In genomic region chr6:137291441-137291840, GRCh38 we compare ENCODE assay signal across 7 cellular contexts.
DNase-seq lines count a peak whose midpoint lies in the region; TF ChIP-seq lines count a peak whose summit lies in the region.

No MANE protein-coding gene starts in this region.

- TF ChIP-seq CTCF in prostate gland (IDR thresholded peaks at IDR 0.05): no peak

- no peak overlapping the region for H3K27ac ChIP-seq in prostate gland

- H3K4me3 ChIP-seq in prostate gland: no peak overlapping the region

- intact Hi-C loops in prostate gland (cut with DNase I): no loop called here

- H3K27me3 ChIP-seq in prostate gland (replicated peaks; ENCODE audit: insufficient read depth): no peaks in the 10 kb centered on the region

- no peaks in the 10 kb centered on the region for H3K9me3 ChIP-seq in prostate gland

- DNase-seq in HT1080 (ENCODE audit: low read depth) (peak; percentile 60), SIG-M5 treated with dmso at 0.1 percent for 504 hours (lab: John Stamatoyannopoulos, UW; ENCODE audit: unreplicated experiment) (peak; percentile 89), fibroblast of peridontal ligament (ENCODE audit: extremely low read depth) (peak; percentile 58), prostate gland (ENCODE audit: low spot score) (peak; percentile 13), hepatic stellate cell (ENCODE audit: low spot score) (no peak), activated gamma-delta T cell treated with Interleukin-2 at 50 U/mL for 16 hours (no peak)
- no peak for DNase-seq in activated effector memory CD4-positive, alpha-beta T cell treated with anti-CD3 and anti-CD28 coated beads, Interleukin-2, amount 50 U/mL, for 16 hours

- no peak for TF ChIP-seq POLR2A in prostate gland (IDR thresholded peaks at IDR 0.05)

- 28% methylated on average over 3 of the region's 3 CpGs for WGBS in prostate gland

- H3K36me3 ChIP-seq in prostate gland: no peaks in the 10 kb centered on the region

- no peaks in the 10 kb centered on the region for H3K4me1 ChIP-seq in prostate gland (replicated peaks)

Comparison
In these comparisons a context has a peak if more than half of its experiments do, and no peak if none do; other contexts are left out.
1. DNase-seq: peak in HT1080 (single experiment), SIG-M5 treated with dmso at 0.1 percent for 504 hours (single experiment), fibroblast of peridontal ligament (single experiment) and prostate gland (single experiment); none in hepatic stellate cell (single experiment), activated effector memory CD4-positive, alpha-beta T cell treated with anti-CD3 and anti-CD28 coated beads, Interleukin-2, amount 50 U/mL, for 16 hours (single experiment) and activated gamma-delta T cell treated with Interleukin-2 at 50 U/mL for 16 hours (single experiment).